8 cellular contexts compared by ENCODE assay signal in genomic region chr7:135508853-135509588, GRCh38. TPM values are rescaled to one million over a fixed set of nuclear protein-coding genes. Genes with fewer than 3 reads are reported as not detected.
A peak's percentile ranks its signal among the peaks of the same experiment; 100 is the strongest.
DNase-seq lines count a peak whose midpoint lies in the region; ATAC-seq and TF ChIP-seq lines count a peak whose summit lies in the region.

No MANE protein-coding gene starts in this region.

- CTCF ChIA-PET in AG04449 (lab: Yijun Ruan, JAX) = interaction anchor here (1.0 kb wide), 1 partner anchor 227 kb away, joined by 3 read pairs; no protein-coding TSS in a partner anchor

- peak overlapping the region; percentile 79 to 95 for H3K27ac ChIP-seq in coronary artery
- peak overlapping the region; percentile 90 for H3K27ac ChIP-seq in lower lobe of right lung
- H3K27ac ChIP-seq in substantia nigra (ENCODE audit: low read depth, low read length, poor library complexity, severe bottlenecking) = peak overlapping the region; percentile 91

- DNase-seq in AG04449 (ENCODE audit: low read depth, low spot score) (no peak), GM12864 (ENCODE audit: low read depth) (peak; percentile 22), coronary artery (ENCODE audit: low spot score) (no peak), lower lobe of right lung (no peak), substantia nigra (lab: John Stamatoyannopoulos, UW) (peak in 20 of 49 donors; percentile 3 to 61 (median 40))

- H3K27me3 ChIP-seq in lower lobe of right lung (ENCODE audit: low read depth) = no peaks in the 10 kb centered on the region

- ATAC-seq in HG03460 (IDR thresholded peaks at IDR 0.05; ENCODE audit: unreplicated experiment) = peak; percentile 30
- peak; percentile 49 for ATAC-seq in SK-N-SH treated with all-trans-retinoic acid at 6 μM for 48 hours
- ATAC-seq in lower lobe of right lung = peak; percentile 2 to 16
- ATAC-seq in GM18511 (IDR thresholded peaks at IDR 0.05; ENCODE audit: unreplicated experiment) = no peak

- intact Hi-C loops in lower lobe of right lung (cut with DNase I) = no loop called here

- POLR2A ChIA-PET in AG04449 (lab: Yijun Ruan, JAX) = interaction anchor here (0.6 kb wide), 1 partner anchor 12 kb away, joined by 3 read pairs; no protein-coding TSS in a partner anchor

- H3K4me3 ChIP-seq in AG04449 (ENCODE audit: low read depth, low read length) (peak overlapping the region; percentile 90), GM12864 (ENCODE audit: low read depth, low read length) (peak overlapping the region; percentile 91), coronary artery (peak overlapping the region; percentile 90), lower lobe of right lung (peak overlapping the region; percentile 66)

- H3K9me3 ChIP-seq in lower lobe of right lung = no peaks in the 10 kb centered on the region

- no peaks in the 10 kb centered on the region for H3K36me3 ChIP-seq in lower lobe of right lung

- peaks cover 32% of the 10 kb centered on the region for H3K4me1 ChIP-seq in lower lobe of right lung

- TF ChIP-seq CTCF in AG04449 (IDR thresholded peaks at IDR 0.05; ENCODE audit: insufficient read depth, low read length, missing control alignments) (no peak), GM12864 (IDR thresholded peaks at IDR 0.05; ENCODE audit: low read depth, low read length, missing control alignments) (no peak), coronary artery (IDR thresholded peaks at IDR 0.05) (no peak), lower lobe of right lung (IDR thresholded peaks at IDR 0.05) (no peak)

TF ChIP-seq in SK-N-SH treated with all-trans-retinoic acid at 6 μM for 48 hours, 23 proteins besides CTCF, POLR2A, EP300 and RAD21:
- TF ChIP-seq PPARA (CRISPR knock-in tag; IDR thresholded peaks at IDR 0.05; ENCODE audit: borderline replicate concordance) (no peak), BACH2 (CRISPR knock-in tag; IDR thresholded peaks at IDR 0.05; ENCODE audit: borderline replicate concordance) (no peak)

RNA-seq across cellular contexts. Expression of gene CNOT4, which starts 0.9 kb away (rescaled TPM):
- total RNA-seq in lower lobe of right lung = 28.0 TPM

RNA-seq across cellular contexts. Expression of gene NUP205, which starts 48.7 kb away (rescaled TPM):
- total RNA-seq in lower lobe of right lung = 40.2 TPM
